Comparison of ENCODE assay signal across 12 cellular contexts in genomic region chr2:160389875-160390274, GRCh38.
A peak's percentile ranks its signal among the peaks of the same experiment; 100 is the strongest.
DNase-seq lines count a peak whose midpoint lies in the region; ATAC-seq lines count a peak whose summit lies in the region.
"Had no signal": no experiment of that assay in that cellular context is flagged by ENCODE, and none has a peak within 500 bp of the region (broad histone marks: within the 10 kb centered on the region; RNA-seq: fewer than 3 reads in every experiment).

No MANE protein-coding gene starts in this region.

- no peak overlapping the region for H3K4me3 Mint-ChIP-seq in activated CD4-positive, alpha-beta memory T cell treated with anti-CD3 and anti-CD28 coated beads, Interleukin-2, amount 10 ng/mL, durations not matched to agents 7 days and 5 days
- H3K4me3 Mint-ChIP-seq in activated CD4-positive, alpha-beta memory T cell treated with anti-CD3 and anti-CD28 coated beads for 36 hours: no peak overlapping the region
- H3K4me3 Mint-ChIP-seq in activated naive CD8-positive, alpha-beta T cell: peak overlapping the region; percentile 27
- H3K4me3 Mint-ChIP-seq in immature natural killer cell: peak overlapping the region; percentile 47 to 84 (median 66)

- no peak overlapping the region for H3K9ac ChIP-seq in subcutaneous abdominal adipose tissue (ENCODE audit: low read length in 5 of 5)

- no peaks in the 10 kb centered on the region for H3K9me3 ChIP-seq in subcutaneous abdominal adipose tissue (ENCODE audit: control insufficient read depth in 5 of 5, low read length in 5 of 5)
- H3K9me3 ChIP-seq: esophagus squamous epithelium had no signal

- no peak for DNase-seq in activated CD4-positive, alpha-beta memory T cell treated with anti-CD3 and anti-CD28 coated beads, Interleukin-2, amount 10 ng/mL, durations not matched to agents 7 days and 5 days
- DNase-seq in activated CD4-positive, alpha-beta memory T cell treated with anti-CD3 and anti-CD28 coated beads for 36 hours: no peak
- no peak for DNase-seq in immature natural killer cell
- no peak for DNase-seq in head of caudate nucleus
- no peak for DNase-seq in stimulated activated CD4-positive, alpha-beta T cell treated with anti-CD3 and anti-CD28 coated beads, Interleukin-2, amount 100 ng/mL, for 48 hours
- DNase-seq: esophagus squamous epithelium, left ventricle myocardium superior, MV-4-11 had no signal

- H3K36me3 Mint-ChIP-seq in activated CD4-positive, alpha-beta memory T cell treated with anti-CD3 and anti-CD28 coated beads, Interleukin-2, amount 10 ng/mL, durations not matched to agents 7 days and 5 days (ENCODE audit: low read depth): peaks cover 27% of the 10 kb centered on the region
- H3K36me3 Mint-ChIP-seq in activated CD4-positive, alpha-beta memory T cell treated with anti-CD3 and anti-CD28 coated beads for 36 hours: no peaks in the 10 kb centered on the region
- H3K36me3 Mint-ChIP-seq in activated naive CD8-positive, alpha-beta T cell: peaks cover 8% of the 10 kb centered on the region
- H3K36me3 Mint-ChIP-seq in immature natural killer cell: peaks cover 0 to 3% (median 0%) of the 10 kb centered on the region in 3 donors
- H3K36me3 Mint-ChIP-seq: brain had no signal

- peak overlapping the region; percentile 57 for H3K27ac Mint-ChIP-seq in activated CD4-positive, alpha-beta memory T cell treated with anti-CD3 and anti-CD28 coated beads, Interleukin-2, amount 10 ng/mL, durations not matched to agents 7 days and 5 days
- no peak overlapping the region for H3K27ac Mint-ChIP-seq in activated CD4-positive, alpha-beta memory T cell treated with anti-CD3 and anti-CD28 coated beads for 36 hours
- peak overlapping the region; percentile 48 for H3K27ac Mint-ChIP-seq in activated naive CD8-positive, alpha-beta T cell
- peak overlapping the region; percentile 31 to 87 (median 76) for H3K27ac Mint-ChIP-seq in immature natural killer cell

- H3K36me3 ChIP-seq in subcutaneous abdominal adipose tissue (ENCODE audit: control insufficient read depth in 5 of 5, insufficient read depth in 5 of 5, low read length in 5 of 5): no peaks in the 10 kb centered on the region
- H3K36me3 ChIP-seq: esophagus squamous epithelium had no signal

- POLR2A ChIA-PET in activated CD4-positive, alpha-beta memory T cell treated with anti-CD3 and anti-CD28 coated beads, Interleukin-2, amount 10 ng/mL, durations not matched to agents 7 days and 5 days (lab: Charles Lee): interaction anchor here (1.5 to 2.5 kb wide), 2 partner anchors 18 to 22 kb away, joined by 4 to 10 read pairs; no protein-coding TSS in a partner anchor
- POLR2A ChIA-PET in activated CD4-positive, alpha-beta memory T cell treated with anti-CD3 and anti-CD28 coated beads for 36 hours (lab: Charles Lee): no interaction called here

- peaks cover 2 to 57% (median 42%) of the 10 kb centered on the region in 5 donors for H3K4me1 ChIP-seq in subcutaneous abdominal adipose tissue (ENCODE audit: control insufficient read depth in 5 of 5, insufficient read depth in 5 of 5, low read length in 5 of 5)

- H3K27ac ChIP-seq in subcutaneous abdominal adipose tissue (ENCODE audit: low read depth, low read length): peak overlapping the region; percentile 51

- H3K4me3 ChIP-seq in subcutaneous abdominal adipose tissue (ENCODE audit: low read depth in 1 of 5, low read length in 5 of 5): no peak overlapping the region
- H3K4me3 ChIP-seq: esophagus squamous epithelium had no signal

- peaks cover 84% of the 10 kb centered on the region for H3K4me1 Mint-ChIP-seq in activated CD4-positive, alpha-beta memory T cell treated with anti-CD3 and anti-CD28 coated beads, Interleukin-2, amount 10 ng/mL, durations not matched to agents 7 days and 5 days
- H3K4me1 Mint-ChIP-seq in activated CD4-positive, alpha-beta memory T cell treated with anti-CD3 and anti-CD28 coated beads for 36 hours (ENCODE audit: low read depth): peaks cover 83% of the 10 kb centered on the region
- peaks cover 84% of the 10 kb centered on the region for H3K4me1 Mint-ChIP-seq in activated naive CD8-positive, alpha-beta T cell (ENCODE audit: low read depth)
- peaks cover 10 to 96% of the 10 kb centered on the region in 2 donors for H3K4me1 Mint-ChIP-seq in immature natural killer cell

- peaks cover 2% of the 10 kb centered on the region for H3K9me3 Mint-ChIP-seq in activated CD4-positive, alpha-beta memory T cell treated with anti-CD3 and anti-CD28 coated beads, Interleukin-2, amount 10 ng/mL, durations not matched to agents 7 days and 5 days
- H3K9me3 Mint-ChIP-seq in activated CD4-positive, alpha-beta memory T cell treated with anti-CD3 and anti-CD28 coated beads for 36 hours: no peaks in the 10 kb centered on the region
- H3K9me3 Mint-ChIP-seq in activated naive CD8-positive, alpha-beta T cell (ENCODE audit: low read depth): no peaks in the 10 kb centered on the region
- no peaks in the 10 kb centered on the region for H3K9me3 Mint-ChIP-seq in immature natural killer cell

- H3K27me3 ChIP-seq in subcutaneous abdominal adipose tissue (ENCODE audit: control insufficient read depth in 5 of 5, insufficient read depth in 4 of 5, low read length in 5 of 5): no peaks in the 10 kb centered on the region
- H3K27me3 ChIP-seq: esophagus squamous epithelium had no signal

- intact Hi-C loops in activated CD4-positive, alpha-beta memory T cell treated with anti-CD3 and anti-CD28 coated beads for 36 hours (cut with micrococcal nuclease): loop anchor here (2.0 to 5.0 kb wide), 4 partner anchors 37 to 168 kb away; no protein-coding TSS in a partner anchor
- intact Hi-C loops in head of caudate nucleus (cut with DNase I): no loop called here

- H3K27me3 Mint-ChIP-seq in activated CD4-positive, alpha-beta memory T cell treated with anti-CD3 and anti-CD28 coated beads, Interleukin-2, amount 10 ng/mL, durations not matched to agents 7 days and 5 days: no peaks in the 10 kb centered on the region
- H3K27me3 Mint-ChIP-seq in activated CD4-positive, alpha-beta memory T cell treated with anti-CD3 and anti-CD28 coated beads for 36 hours: no peaks in the 10 kb centered on the region
- H3K27me3 Mint-ChIP-seq in activated naive CD8-positive, alpha-beta T cell: no peaks in the 10 kb centered on the region
- H3K27me3 Mint-ChIP-seq in immature natural killer cell (ENCODE audit: low read depth in 3 of 3): peaks cover 0 to 1% (median 0%) of the 10 kb centered on the region in 3 donors

- CTCF ChIA-PET in activated CD4-positive, alpha-beta memory T cell treated with anti-CD3 and anti-CD28 coated beads, Interleukin-2, amount 10 ng/mL, durations not matched to agents 7 days and 5 days (lab: Charles Lee): interaction anchor here (1.0 kb wide), 1 partner anchor 40 kb away, joined by 3 read pairs; no protein-coding TSS in a partner anchor
- CTCF ChIA-PET in activated CD4-positive, alpha-beta memory T cell treated with anti-CD3 and anti-CD28 coated beads for 36 hours (lab: Charles Lee): interaction anchor here (1.7 kb wide), 1 partner anchor 19 kb away, joined by 4 read pairs; no protein-coding TSS in a partner anchor

- no peak for ATAC-seq in HG03108 (IDR thresholded peaks at IDR 0.05; ENCODE audit: unreplicated experiment)
- ATAC-seq: left ventricle myocardium superior had no signal

Comparison
In these comparisons a context has a peak if more than half of its experiments do, and no peak if none do; other contexts are left out.
1. H3K4me3 Mint-ChIP-seq: peak in activated naive CD8-positive, alpha-beta T cell (single experiment) and immature natural killer cell (5 of 5); none in activated CD4-positive, alpha-beta memory T cell treated with anti-CD3 and anti-CD28 coated beads, Interleukin-2, amount 10 ng/mL, durations not matched to agents 7 days and 5 days (single experiment) and activated CD4-positive, alpha-beta memory T cell treated with anti-CD3 and anti-CD28 coated beads for 36 hours (single experiment).